In genomic region chr14:106874365-106874764, GRCh38 we compare ENCODE assay signal across 25 cellular contexts.
DNase-seq lines count a peak whose midpoint lies in the region; ATAC-seq and TF ChIP-seq lines count a peak whose summit lies in the region.
"Had no signal": no experiment of that assay in that cellular context is flagged by ENCODE, and none has a peak within 500 bp of the region (broad histone marks: within the 10 kb centered on the region; RNA-seq: fewer than 3 reads in every experiment).

No MANE protein-coding gene starts in this region.

- no peak overlapping the region for H3K27ac Mint-ChIP-seq in activated CD8-positive, alpha-beta T cell treated with anti-CD3 and anti-CD28 coated beads, Interleukin-2, amount 10 ng/mL, durations not matched to agents 7 days and 5 days

- H3K9me3 ChIP-seq in BLaER1: no peaks in the 10 kb centered on the region
- H3K9me3 ChIP-seq in Loucy (ENCODE audit: insufficient read depth, low read depth, low read length): no peaks in the 10 kb centered on the region
- H3K9me3 ChIP-seq: gastrocnemius medialis, pancreas, Peyer's patch, right atrium auricular region, upper lobe of left lung had no signal

- peak; percentile 25 for DNase-seq in GF-D8 (lab: John Stamatoyannopoulos, UW)
- DNase-seq in activated CD8-positive, alpha-beta T cell treated with anti-CD3 and anti-CD28 coated beads, Interleukin-2, amount 10 ng/mL, durations not matched to agents 7 days and 5 days: peak; percentile 32
- no peak for DNase-seq in NCI-H774 (lab: John Stamatoyannopoulos, UW)
- DNase-seq in omental fat pad (ENCODE audit: low spot score): no peak
- DNase-seq: activated CD4-positive, alpha-beta T cell treated with anti-CD3 and anti-CD28 coated beads, Interleukin-2, amount 50 U/mL, for 4 hours; activated gamma-delta T cell treated with Interleukin-2 at 50 U/mL for 16 hours; gastrocnemius medialis; HCEC 1CT; left cardiac atrium; NCI-H1105 treated with DMSO at 0.1 percent for 48 hours; NCI-H2029; NCI-H524 treated with DMSO at 0.1 percent for 48 hours; pancreas; Peyer's patch; SIG-M5; stimulated activated CD4-positive, alpha-beta T cell treated with anti-CD3 and anti-CD28 coated beads, Interleukin-2, amount 100 ng/mL, for 48 hours; substantia nigra; upper lobe of left lung had no signal

- no peak for ATAC-seq in activated CD8-positive, alpha-beta T cell treated with anti-CD3 and anti-CD28 coated beads, Interleukin-2, amount 10 ng/mL, durations not matched to agents 7 days and 5 days
- ATAC-seq in HG03439 (IDR thresholded peaks at IDR 0.05; ENCODE audit: unreplicated experiment) (no peak), GM21360 (IDR thresholded peaks at IDR 0.05; ENCODE audit: unreplicated experiment) (no peak), omental fat pad (ENCODE audit: low FRiP score) (no peak)
- ATAC-seq: gastrocnemius medialis, left cardiac atrium, pancreas had no signal

- H3K4me1 Mint-ChIP-seq in activated CD8-positive, alpha-beta T cell treated with anti-CD3 and anti-CD28 coated beads, Interleukin-2, amount 10 ng/mL, durations not matched to agents 7 days and 5 days (ENCODE audit: low read depth): peaks cover 29% of the 10 kb centered on the region

- POLR2A ChIA-PET in activated CD8-positive, alpha-beta T cell treated with anti-CD3 and anti-CD28 coated beads, Interleukin-2, amount 10 ng/mL, durations not matched to agents 7 days and 5 days (lab: Charles Lee): no interaction called here

- H3K4me1 ChIP-seq in BLaER1 (peaks cover 81% of the 10 kb centered on the region), Loucy (ENCODE audit: insufficient read depth, low read length, poor library complexity, severe bottlenecking) (peaks cover 62% of the 10 kb centered on the region)
- H3K4me1 ChIP-seq: gastrocnemius medialis, pancreas, right atrium auricular region had no signal

- H3K4me3 Mint-ChIP-seq in activated CD8-positive, alpha-beta T cell treated with anti-CD3 and anti-CD28 coated beads, Interleukin-2, amount 10 ng/mL, durations not matched to agents 7 days and 5 days: no peak overlapping the region

- H3K79me2 ChIP-seq in Loucy (ENCODE audit: insufficient read depth, low read length): no peaks in the 10 kb centered on the region

- H2AFZ ChIP-seq in Loucy (ENCODE audit: low read length): no peak overlapping the region

- no peak for TF ChIP-seq CTCF in Loucy (conservative IDR thresholded peaks at IDR 0.05; ENCODE audit: low read length)
- TF ChIP-seq CTCF in omental fat pad (IDR thresholded peaks at IDR 0.05): no peak

- H3K4me3 ChIP-seq in BLaER1: 0 out of 2 replicates have a peak overlapping the region, but pooled peaks have one; percentile 36
- H3K4me3 ChIP-seq in Loucy (ENCODE audit: low read length, poor library complexity, severe bottlenecking): peak overlapping the region; percentile 16
- H3K4me3 ChIP-seq: gastrocnemius medialis, pancreas, Peyer's patch, right atrium auricular region, smooth muscle cell, upper lobe of left lung had no signal

- peaks cover 15% of the 10 kb centered on the region for H3K27me3 Mint-ChIP-seq in activated CD8-positive, alpha-beta T cell treated with anti-CD3 and anti-CD28 coated beads, Interleukin-2, amount 10 ng/mL, durations not matched to agents 7 days and 5 days (ENCODE audit: low read depth)

- CTCF ChIA-PET in activated CD8-positive, alpha-beta T cell treated with anti-CD3 and anti-CD28 coated beads, Interleukin-2, amount 10 ng/mL, durations not matched to agents 7 days and 5 days (lab: Charles Lee): interaction anchor here (1.4 to 9.5 kb wide), 12 partner anchors 8 to 133 kb away, joined by 3 to 193 read pairs (median 16); no protein-coding TSS in a partner anchor

- H3K4me2 ChIP-seq in BLaER1: peak overlapping the region; percentile 88
- peak overlapping the region; percentile 96 for H3K4me2 ChIP-seq in Loucy (ENCODE audit: low read depth, low read length, poor library complexity, severe bottlenecking)
- H3K4me2 ChIP-seq: smooth muscle cell had no signal

- 0 out of 2 replicates have a peak, but pooled peaks cover 3% of the 10 kb centered on the region for H3F3A ChIP-seq in Loucy (ENCODE audit: low read depth)

- peak overlapping the region; percentile 86 for H3K27ac ChIP-seq in BLaER1
- H3K27ac ChIP-seq: gastrocnemius medialis, pancreas, Peyer's patch, right atrium auricular region, upper lobe of left lung, VCaP had no signal

- H3K9me3 Mint-ChIP-seq in activated CD8-positive, alpha-beta T cell treated with anti-CD3 and anti-CD28 coated beads, Interleukin-2, amount 10 ng/mL, durations not matched to agents 7 days and 5 days (ENCODE audit: insufficient read depth): no peaks in the 10 kb centered on the region

- H3K9me2 ChIP-seq in Loucy (replicated peaks; ENCODE audit: low read depth, low read length): no peaks in the 10 kb centered on the region

- H3K36me3 ChIP-seq in BLaER1: no peaks in the 10 kb centered on the region
- H3K36me3 ChIP-seq in Loucy (ENCODE audit: insufficient read depth, low read length): no peaks in the 10 kb centered on the region
- H3K36me3 ChIP-seq: gastrocnemius medialis, pancreas, Peyer's patch, right atrium auricular region, upper lobe of left lung had no signal

- no peaks in the 10 kb centered on the region for H4K20me1 ChIP-seq in BLaER1
- H4K20me1 ChIP-seq in Loucy (ENCODE audit: insufficient read depth, low read length, poor library complexity, severe bottlenecking): no peaks in the 10 kb centered on the region

- H3K9ac ChIP-seq in BLaER1 (0 out of 2 replicates have a peak overlapping the region, but pooled peaks have one; percentile 56), Loucy (ENCODE audit: low read depth, low read length, poor library complexity, severe bottlenecking) (peak overlapping the region; percentile 76)

- H3K27me3 ChIP-seq in BLaER1: no peaks in the 10 kb centered on the region
- no peaks in the 10 kb centered on the region for H3K27me3 ChIP-seq in Loucy (ENCODE audit: insufficient read depth, low read length, poor library complexity, severe bottlenecking)
- H3K27me3 ChIP-seq: gastrocnemius medialis, Peyer's patch, right atrium auricular region, upper lobe of left lung had no signal

- no peaks in the 10 kb centered on the region for H3K36me3 Mint-ChIP-seq in activated CD8-positive, alpha-beta T cell treated with anti-CD3 and anti-CD28 coated beads, Interleukin-2, amount 10 ng/mL, durations not matched to agents 7 days and 5 days (ENCODE audit: low read depth)

Comparison
In these comparisons a context has a peak if more than half of its experiments do, and no peak if none do; other contexts are left out.
1. DNase-seq: peak in GF-D8 (single experiment) and activated CD8-positive, alpha-beta T cell treated with anti-CD3 and anti-CD28 coated beads, Interleukin-2, amount 10 ng/mL, durations not matched to agents 7 days and 5 days (single experiment); none in NCI-H774 (single experiment) and omental fat pad (single experiment).